17 cellular contexts compared by ENCODE assay signal in genomic region chr2:84492571-84492970, GRCh38. TPM values are rescaled to one million over a fixed set of nuclear protein-coding genes. Genes with fewer than 3 reads are reported as not detected.
DNase-seq lines count a peak whose midpoint lies in the region; ATAC-seq and TF ChIP-seq lines count a peak whose summit lies in the region.
"Had no signal": no experiment of that assay in that cellular context is flagged by ENCODE, and none has a peak within 500 bp of the region (broad histone marks: within the 10 kb centered on the region; RNA-seq: fewer than 3 reads in every experiment).

No MANE protein-coding gene starts in this region.

- no peaks in the 10 kb centered on the region for H4K20me1 ChIP-seq in Karpas-422 (ENCODE audit: insufficient read depth, low read depth, low read length)

- no peak for DNase-seq in BE2C
- DNase-seq in Karpas-422, result peak; percentile 44
- DNase-seq in SW480 (ENCODE audit: low spot score), result peak; percentile 20
- no peak for DNase-seq in kidney epithelial cell (ENCODE audit: low read depth)
- no peak for DNase-seq in stimulated activated CD4-positive, alpha-beta T cell treated with anti-CD3 and anti-CD28 coated beads, Interleukin-2, amount 100 ng/mL, for 24 hours
- no peak for DNase-seq in natural killer cell treated with Interleukin-12 subunit alpha and Interleukin-12 subunit beta and Interleukin-15 and Interleukin-18, amount 100 ng/mL, for 72 hours (ENCODE audit: low spot score)
- DNase-seq: activated CD4-positive, CD25-positive, alpha-beta regulatory T cell; CD4-positive, alpha-beta memory T cell; H7; MV-4-11; naive B cell; sigmoid colon; stimulated activated naive CD8-positive, alpha-beta T cell treated with anti-CD3 and anti-CD28 coated beads, Interleukin-15, Interleukin-2, amounts not matched to agents 100 U/mL and 50 U/mL, for 24 hours; uterus had no signal

- H3K9me3 Mint-ChIP-seq in natural killer cell treated with Interleukin-12 subunit alpha and Interleukin-12 subunit beta and Interleukin-15 and Interleukin-18, amount 100 ng/mL, for 72 hours, result no peaks in the 10 kb centered on the region
- H3K9me3 Mint-ChIP-seq: activated naive CD4-positive, alpha-beta T cell treated with anti-CD3 and anti-CD28 coated beads, Interleukin-2, amount 50 U/mL, for 72 hours; CD4-positive, alpha-beta memory T cell; naive B cell had no signal

- 0 out of 2 replicates have a peak, but pooled peaks have one; percentile 2 for TF ChIP-seq CTCF in BE2C (IDR thresholded peaks at IDR 0.05; ENCODE audit: low read depth, low read length)
- peak; percentile 6 for TF ChIP-seq CTCF in kidney epithelial cell (IDR thresholded peaks at IDR 0.05; ENCODE audit: insufficient read depth, low read length, poor library complexity, severe bottlenecking)

- H3K4me3 ChIP-seq in BE2C (ENCODE audit: low read depth, low read length) (no peak overlapping the region), Karpas-422 (ENCODE audit: low read length) (no peak overlapping the region), kidney epithelial cell (ENCODE audit: low read depth, low read length) (no peak overlapping the region)
- H3K4me3 ChIP-seq: sigmoid colon, uterus had no signal

- H3K9ac ChIP-seq in Karpas-422 (ENCODE audit: low read length), result no peak overlapping the region

- ATAC-seq in HG02678 (IDR thresholded peaks at IDR 0.05; ENCODE audit: unreplicated experiment), result no peak
- ATAC-seq in natural killer cell treated with Interleukin-12 subunit alpha and Interleukin-12 subunit beta and Interleukin-15 and Interleukin-18, amount 100 ng/mL, for 72 hours, result no peak
- ATAC-seq in GM18861 (IDR thresholded peaks at IDR 0.05; ENCODE audit: unreplicated experiment), result no peak
- ATAC-seq: activated naive CD4-positive, alpha-beta T cell treated with anti-CD3 and anti-CD28 coated beads, Interleukin-2, amount 50 U/mL, for 72 hours; stimulated activated naive CD8-positive, alpha-beta T cell treated with anti-CD3 and anti-CD28 coated beads, Interleukin-15, Interleukin-2, amounts not matched to agents 100 U/mL and 50 U/mL, for 24 hours had no signal

- no peaks in the 10 kb centered on the region for H3K79me2 ChIP-seq in Karpas-422 (ENCODE audit: low read length)

- H3K4me1 Mint-ChIP-seq in natural killer cell treated with Interleukin-12 subunit alpha and Interleukin-12 subunit beta and Interleukin-15 and Interleukin-18, amount 100 ng/mL, for 72 hours (ENCODE audit: low read depth in 2 of 2), result peaks cover 5 to 7% of the 10 kb centered on the region in 2 donors

- H3K4me2 ChIP-seq in Karpas-422 (ENCODE audit: low read depth, low read length, poor library complexity, severe bottlenecking), result no peak overlapping the region

- no peak overlapping the region for H3K27ac ChIP-seq in Karpas-422 (ENCODE audit: low read length)
- H3K27ac ChIP-seq: sigmoid colon, uterus had no signal

- no peak overlapping the region for H2AFZ ChIP-seq in Karpas-422 (ENCODE audit: low read length)

- no peaks in the 10 kb centered on the region for H3K36me3 ChIP-seq in BE2C
- H3K36me3 ChIP-seq in Karpas-422 (ENCODE audit: insufficient read depth, low read length), result no peaks in the 10 kb centered on the region
- no peaks in the 10 kb centered on the region for H3K36me3 ChIP-seq in kidney epithelial cell (ENCODE audit: control insufficient read depth, insufficient read depth, low read length)
- H3K36me3 ChIP-seq: sigmoid colon, uterus had no signal

- H3K27me3 Mint-ChIP-seq in natural killer cell treated with Interleukin-12 subunit alpha and Interleukin-12 subunit beta and Interleukin-15 and Interleukin-18, amount 100 ng/mL, for 72 hours, result peaks cover 7 to 11% of the 10 kb centered on the region in 2 donors
- H3K27me3 Mint-ChIP-seq: CD4-positive, alpha-beta memory T cell had no signal

- no peaks in the 10 kb centered on the region for H3K36me3 Mint-ChIP-seq in natural killer cell treated with Interleukin-12 subunit alpha and Interleukin-12 subunit beta and Interleukin-15 and Interleukin-18, amount 100 ng/mL, for 72 hours
- H3K36me3 Mint-ChIP-seq: activated naive CD4-positive, alpha-beta T cell treated with anti-CD3 and anti-CD28 coated beads, Interleukin-2, amount 50 U/mL, for 72 hours; CD4-positive, alpha-beta memory T cell; naive B cell had no signal

- H3K4me1 ChIP-seq in BE2C (no peaks in the 10 kb centered on the region), Karpas-422 (ENCODE audit: low read length) (peaks cover 9% of the 10 kb centered on the region)
- H3K4me1 ChIP-seq: sigmoid colon, uterus had no signal

- no peaks in the 10 kb centered on the region for H3K9me2 ChIP-seq in Karpas-422 (replicated peaks; ENCODE audit: insufficient read depth, low read length)

- H3K9me3 ChIP-seq in BE2C (no peaks in the 10 kb centered on the region), Karpas-422 (ENCODE audit: low read length) (no peaks in the 10 kb centered on the region)
- H3K9me3 ChIP-seq: sigmoid colon, uterus had no signal

- H3K4me3 Mint-ChIP-seq in natural killer cell treated with Interleukin-12 subunit alpha and Interleukin-12 subunit beta and Interleukin-15 and Interleukin-18, amount 100 ng/mL, for 72 hours, result no peak overlapping the region
- H3K4me3 Mint-ChIP-seq: CD4-positive, alpha-beta memory T cell; naive B cell had no signal

- H3K27ac Mint-ChIP-seq in natural killer cell treated with Interleukin-12 subunit alpha and Interleukin-12 subunit beta and Interleukin-15 and Interleukin-18, amount 100 ng/mL, for 72 hours, result no peak overlapping the region
- H3K27ac Mint-ChIP-seq: activated naive CD4-positive, alpha-beta T cell treated with anti-CD3 and anti-CD28 coated beads, Interleukin-2, amount 50 U/mL, for 72 hours; CD4-positive, alpha-beta memory T cell had no signal

- no peaks in the 10 kb centered on the region for H3K27me3 ChIP-seq in BE2C
- no peaks in the 10 kb centered on the region for H3K27me3 ChIP-seq in Karpas-422 (ENCODE audit: low read length)
- H3K27me3 ChIP-seq in kidney epithelial cell (ENCODE audit: control insufficient read depth, insufficient read depth, low read length), result no peaks in the 10 kb centered on the region
- H3K27me3 ChIP-seq: sigmoid colon, uterus had no signal

RNA-seq across cellular contexts. Expression of gene DNAH6, which starts 23.7 kb away (rescaled TPM):
- not detected for polyA plus RNA-seq in BE2C (2012; ENCODE audit: insufficient read depth, insufficient read length, low read depth)
- total RNA-seq in Karpas-422 (2014; rRNA removed; shearing (Covaris generic); ENCODE audit: low replicate concordance), result under 0.01 and 0.15 TPM in 2 replicates
- 0.27 and 0.63 TPM in 2 replicates for total RNA-seq in kidney epithelial cell
- 1 to 10 TPM in 1 of 2 donors, under 1 TPM in 1; 0.48 to 1.0 TPM for total RNA-seq in natural killer cell treated with Interleukin-12 subunit alpha and Interleukin-12 subunit beta and Interleukin-15 and Interleukin-18, amount 100 ng/mL, for 72 hours

RNA-seq across cellular contexts. Expression of gene SUCLG1, which starts 33.5 kb away (rescaled TPM):
- polyA plus RNA-seq in BE2C (2012; ENCODE audit: insufficient read depth, insufficient read length, low read depth), result 60.9 TPM
- total RNA-seq in Karpas-422 (2014; rRNA removed; shearing (Covaris generic); ENCODE audit: low replicate concordance), result 112 and 148 TPM in 2 replicates
- 48.4 and 54.4 TPM in 2 replicates for total RNA-seq in kidney epithelial cell
- 10 to 100 TPM; 58.1 to 67.8 TPM for total RNA-seq in natural killer cell treated with Interleukin-12 subunit alpha and Interleukin-12 subunit beta and Interleukin-15 and Interleukin-18, amount 100 ng/mL, for 72 hours

Comparison
In these comparisons a context has a peak if more than half of its experiments do, and no peak if none do; other contexts are left out.
1. DNase-seq: peak in Karpas-422 (single experiment) and SW480 (single experiment); none in BE2C (single experiment), kidney epithelial cell (single experiment), stimulated activated CD4-positive, alpha-beta T cell treated with anti-CD3 and anti-CD28 coated beads, Interleukin-2, amount 100 ng/mL, for 24 hours (0 of 2) and natural killer cell treated with Interleukin-12 subunit alpha and Interleukin-12 subunit beta and Interleukin-15 and Interleukin-18, amount 100 ng/mL, for 72 hours (single experiment).